Comparison of ENCODE assay signal across 18 cellular contexts in the genomic region with DNA sequence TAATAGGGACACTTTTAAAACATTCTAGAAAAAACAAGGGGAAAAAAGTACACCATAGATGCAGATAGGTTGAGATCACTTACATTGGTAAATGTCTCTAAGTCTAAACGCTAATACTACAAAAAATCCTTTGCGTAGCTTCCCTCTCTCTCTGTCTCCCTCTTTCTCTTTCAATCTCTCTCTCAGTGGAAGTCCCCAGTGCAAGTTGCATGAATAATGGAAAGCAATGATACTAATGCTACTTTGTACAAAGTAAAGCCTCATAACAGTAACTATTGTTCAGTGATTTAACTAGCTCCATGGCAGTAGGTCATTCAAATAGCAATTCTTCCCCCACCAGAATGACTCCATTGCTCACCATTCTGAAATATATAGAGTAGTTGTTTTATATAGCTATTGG. TPM values are rescaled to one million over a fixed set of nuclear protein-coding genes. Genes with fewer than 3 reads are reported as not detected.
A peak's percentile ranks its signal among the peaks of the same experiment; 100 is the strongest.
DNase-seq lines count a peak whose midpoint lies in the region; ATAC-seq and TF ChIP-seq lines count a peak whose summit lies in the region.
"Had no signal": no experiment of that assay in that cellular context is flagged by ENCODE, and none has a peak within 500 bp of the region (broad histone marks: within the 10 kb centered on the region; RNA-seq: fewer than 3 reads in every experiment).

No MANE protein-coding gene starts in this region.

- peaks cover 50% of the 10 kb centered on the region for H3K4me1 Mint-ChIP-seq in neural crest cell
- no peaks in the 10 kb centered on the region for H3K4me1 Mint-ChIP-seq in activated CD4-positive, alpha-beta T cell treated with anti-CD3 and anti-CD28 coated beads for 36 hours
- peaks cover 33% of the 10 kb centered on the region for H3K4me1 Mint-ChIP-seq in neural progenitor cell
- H3K4me1 Mint-ChIP-seq: B cell had no signal

- TF ChIP-seq POLR2A in transverse colon (IDR thresholded peaks at IDR 0.05), result no peak

- CTCF ChIA-PET in activated CD4-positive, alpha-beta T cell treated with anti-CD3 and anti-CD28 coated beads for 36 hours (lab: Charles Lee), result no interaction called here

- no peaks in the 10 kb centered on the region for H3K27me3 ChIP-seq in adipocyte (replicated peaks; ENCODE audit: control insufficient read depth, insufficient read depth, low read length)
- H3K27me3 ChIP-seq in fibroblast of lung (ENCODE audit: control insufficient read depth, insufficient read depth, low read length), result no peaks in the 10 kb centered on the region
- H3K27me3 ChIP-seq in transverse colon, result peaks cover 15% of the 10 kb centered on the region
- no peaks in the 10 kb centered on the region for H3K27me3 ChIP-seq in MG63
- H3K27me3 ChIP-seq in neural progenitor cell, result peaks cover 95% of the 10 kb centered on the region

- H3K4me3 ChIP-seq in adipocyte (ENCODE audit: low read length), result no peak overlapping the region
- peak overlapping the region in 3 of 4 experiments; percentile 67 to 100 (median 81) for H3K4me3 ChIP-seq in fibroblast of lung (replicated peaks in 1 of 4; ENCODE audit: control extremely low read depth in 1 of 4, insufficient read depth in 1 of 4, low read depth in 3 of 4, low read length in 4 of 4)
- peak overlapping the region in 1 of 4 donors; percentile 73 for H3K4me3 ChIP-seq in transverse colon
- H3K4me3 ChIP-seq in MG63, result no peak overlapping the region
- no peak overlapping the region for H3K4me3 ChIP-seq in neural progenitor cell

- in situ Hi-C loops in transverse colon (cut with MboI; ENCODE audit: low pct_ligation_motif_present in 1 of 4, low pct_unique_long_range_greater_than_20kb in 1 of 4, low sequenced_read_pairs in 3 of 4), result loop anchor here in 3 of 4 donors (25.0 kb wide), 5 partner anchors 240 to 1590 kb away; no protein-coding TSS in a partner anchor

- no peak for ATAC-seq in activated CD4-positive, alpha-beta T cell treated with anti-CD3 and anti-CD28 coated beads for 36 hours
- ATAC-seq: activated CD4-positive, CD25-positive, alpha-beta regulatory T cell treated with anti-CD3 and anti-CD28 coated beads, Interleukin-2, amount 50 U/mL, for 24 hours; stimulated activated naive CD8-positive, alpha-beta T cell treated with anti-CD3 and anti-CD28 coated beads, Interleukin-15, Interleukin-2, amounts not matched to agents 100 U/mL and 50 U/mL, for 24 hours had no signal

- intact Hi-C loops in transverse colon (cut with DNase I; ENCODE audit: low total_unique reads), result no loop called here
- intact Hi-C loops in activated CD4-positive, alpha-beta T cell treated with anti-CD3 and anti-CD28 coated beads for 36 hours (cut with DNase I, micrococcal nuclease), result no loop called here

- H3K4me1 ChIP-seq in adipocyte (ENCODE audit: control insufficient read depth, insufficient read depth, low read length) (peaks cover 33% of the 10 kb centered on the region), fibroblast of lung (ENCODE audit: control insufficient read depth, extremely low read depth, insufficient read depth, low read length) (peaks cover 4% of the 10 kb centered on the region), transverse colon (no peaks in the 10 kb centered on the region), neural progenitor cell (peaks cover 38% of the 10 kb centered on the region)

- peak overlapping the region; percentile 97 for H3K27ac ChIP-seq in fibroblast of lung (ENCODE audit: insufficient read depth, low read length)
- peak overlapping the region; percentile 91 to 96 (median 93) for H3K27ac ChIP-seq in transverse colon
- H3K27ac ChIP-seq in neural progenitor cell, result no peak overlapping the region

- peak overlapping the region; percentile 60 for H3K4me3 Mint-ChIP-seq in neural crest cell
- no peak overlapping the region for H3K4me3 Mint-ChIP-seq in activated CD4-positive, alpha-beta T cell treated with anti-CD3 and anti-CD28 coated beads for 36 hours
- no peak overlapping the region for H3K4me3 Mint-ChIP-seq in neural progenitor cell
- H3K4me3 Mint-ChIP-seq: B cell had no signal

- H3K27me3 Mint-ChIP-seq in neural crest cell (ENCODE audit: low read depth) (peaks cover 49% of the 10 kb centered on the region), neural progenitor cell (ENCODE audit: insufficient read depth, low read depth) (peaks cover 14% of the 10 kb centered on the region)
- H3K27me3 Mint-ChIP-seq in activated CD4-positive, alpha-beta T cell treated with anti-CD3 and anti-CD28 coated beads for 36 hours, result peaks cover 27% of the 10 kb centered on the region

- H3K9ac ChIP-seq in adipocyte (ENCODE audit: low read length) (peak overlapping the region; percentile 97), fibroblast of lung (ENCODE audit: insufficient read depth, low read length) (no peak overlapping the region), neural progenitor cell (no peak overlapping the region)

- peaks cover 9% of the 10 kb centered on the region for H3K36me3 Mint-ChIP-seq in neural crest cell (ENCODE audit: low read depth)
- H3K36me3 Mint-ChIP-seq in activated CD4-positive, alpha-beta T cell treated with anti-CD3 and anti-CD28 coated beads for 36 hours (ENCODE audit: low read depth), result no peaks in the 10 kb centered on the region
- peaks cover 8% of the 10 kb centered on the region for H3K36me3 Mint-ChIP-seq in neural progenitor cell

- H3K9me3 ChIP-seq in adipocyte (ENCODE audit: control insufficient read depth, low read length) (no peaks in the 10 kb centered on the region), fibroblast of lung (ENCODE audit: control insufficient read depth, insufficient read depth, low read depth, low read length) (no peaks in the 10 kb centered on the region), transverse colon (no peaks in the 10 kb centered on the region), MG63 (no peaks in the 10 kb centered on the region), neural progenitor cell (ENCODE audit: low read depth) (no peaks in the 10 kb centered on the region)

- no peaks in the 10 kb centered on the region for H4K20me1 ChIP-seq in fibroblast of lung (ENCODE audit: control insufficient read depth, extremely low read depth, insufficient read depth, low read length)
- peaks cover 43% of the 10 kb centered on the region for H4K20me1 ChIP-seq in neural progenitor cell (ENCODE audit: low read depth)

- no peak overlapping the region for H3K27ac Mint-ChIP-seq in neural crest cell (ENCODE audit: unreplicated experiment)
- no peak overlapping the region for H3K27ac Mint-ChIP-seq in activated CD4-positive, alpha-beta T cell treated with anti-CD3 and anti-CD28 coated beads for 36 hours
- H3K27ac Mint-ChIP-seq in neural progenitor cell, result no peak overlapping the region
- H3K27ac Mint-ChIP-seq: B cell had no signal

- TF ChIP-seq EP300 in transverse colon (IDR thresholded peaks at IDR 0.05; ENCODE audit: low read depth), result no peak

- H3K36me3 ChIP-seq in adipocyte (ENCODE audit: control insufficient read depth, insufficient read depth, low read length, severe bottlenecking) (peaks cover 3% of the 10 kb centered on the region), fibroblast of lung (ENCODE audit: control insufficient read depth, insufficient read depth, low read length) (peaks cover 6% of the 10 kb centered on the region), transverse colon (no peaks in the 10 kb centered on the region), MG63 (no peaks in the 10 kb centered on the region; the same call in none of the 2 replicates), neural progenitor cell (no peaks in the 10 kb centered on the region)

- POLR2A ChIA-PET in activated CD4-positive, alpha-beta T cell treated with anti-CD3 and anti-CD28 coated beads for 36 hours (lab: Charles Lee), result no interaction called here

- no peaks in the 10 kb centered on the region for H3K9me3 Mint-ChIP-seq in neural crest cell
- H3K9me3 Mint-ChIP-seq in activated CD4-positive, alpha-beta T cell treated with anti-CD3 and anti-CD28 coated beads for 36 hours (ENCODE audit: low read depth), result no peaks in the 10 kb centered on the region
- no peaks in the 10 kb centered on the region for H3K9me3 Mint-ChIP-seq in neural progenitor cell

- peaks cover 42% of the 10 kb centered on the region for H3F3A ChIP-seq in neural progenitor cell (ENCODE audit: low read depth)

- DNase-seq in adipocyte (ENCODE audit: low read depth) (no peak), fibroblast of lung (ENCODE audit: low read depth in 2 of 2) (peak in 1 of 2 donors; percentile 56), neural crest cell (ENCODE audit: low read depth, low spot score) (no peak), transverse colon (no peak), MG63 (no peak), neural progenitor cell (ENCODE audit: low spot score) (no peak)
- no peak for DNase-seq in activated CD4-positive, alpha-beta T cell treated with anti-CD3 and anti-CD28 coated beads for 36 hours
- DNase-seq: activated gamma-delta T cell; aorta; GF-D8; Kasumi-1; NCI-H446; SHP77; stimulated activated CD4-positive, alpha-beta T cell treated with anti-CD3 and anti-CD28 coated beads, Interleukin-15, amount 100 ng/mL, for 24 hours; stimulated activated naive CD8-positive, alpha-beta T cell treated with anti-CD3 and anti-CD28 coated beads, Interleukin-15, Interleukin-2, amounts not matched to agents 100 U/mL and 50 U/mL, for 24 hours had no signal

- H3K79me2 ChIP-seq in fibroblast of lung (ENCODE audit: control insufficient read depth, insufficient read depth, low read length) (peaks cover 100% of the 10 kb centered on the region), neural progenitor cell (ENCODE audit: low read depth) (no peaks in the 10 kb centered on the region)

- peak overlapping the region; percentile 95 for H3K4me2 ChIP-seq in fibroblast of lung (ENCODE audit: extremely low read depth, insufficient read depth, low read length)
- no peak overlapping the region for H3K4me2 ChIP-seq in neural progenitor cell

- H2AFZ ChIP-seq in fibroblast of lung (ENCODE audit: low read length), result no peak overlapping the region
- H2AFZ ChIP-seq in neural progenitor cell (replicated peaks), result no peak overlapping the region

- TF ChIP-seq CTCF in fibroblast of lung (conservative IDR thresholded peaks at IDR 0.05 in 1 of 2, IDR thresholded peaks at IDR 0.05 in 1 of 2; ENCODE audit: low read depth in 1 of 2, low read length in 2 of 2) (no peak), neural crest cell (conservative IDR thresholded peaks at IDR 0.05) (no peak), transverse colon (IDR thresholded peaks at IDR 0.05) (no peak), neural progenitor cell (IDR thresholded peaks at IDR 0.05) (no peak)

- WGBS in transverse colon (ENCODE audit: low coverage in 1 of 2), 2 donors, result 63 to 71% methylated on average over 2 of the region's 2 CpGs

RNA-seq across cellular contexts. Expression of a gene that starts 12.8 kb away (rescaled TPM):
- total RNA-seq in fibroblast of lung, result 119 and 139 TPM in 2 replicates
- polyA plus RNA-seq in fibroblast of lung, result 48.3 and 51.6 TPM in 2 replicates
- 43.2 and 44.1 TPM in 2 replicates for polyA plus RNA-seq in fibroblast of lung (2012)
- polyA minus RNA-seq in fibroblast of lung (ENCODE audit: low replicate concordance), result 62.6 and 69.9 TPM in 2 replicates
- total RNA-seq in neural crest cell, result 101 and 107 TPM in 2 replicates
- 100 to 1,000 TPM in 1 of 4 donors, 10 to 100 TPM in 3; 25.9 to 129 (median 28.8) TPM for total RNA-seq in transverse colon
- total RNA-seq in activated CD4-positive, alpha-beta T cell treated with anti-CD3 and anti-CD28 coated beads for 36 hours, result not detected
- 3.6 and 7.4 TPM in 2 replicates for total RNA-seq in MG63 (2014; rRNA removed; shearing (Covaris generic); ENCODE audit: low replicate concordance)
- total RNA-seq in neural progenitor cell (ENCODE audit: low replicate concordance), result 10.7 and 14.7 TPM in 2 replicates
- total RNA-seq: B cell; T-helper 2 cell treated with Interferon-gamma antibody and Interleukin-4, amounts not matched to agents 100 ng/mL and 5 ng/mL, for 36 hours had no signal

Comparison
In these comparisons a context has a peak if more than half of its experiments do, and no peak if none do; other contexts are left out.
1. H3K4me3 ChIP-seq: peak in fibroblast of lung (3 of 4); none in adipocyte (single experiment), MG63 (single experiment) and neural progenitor cell (single experiment).